In genomic region chr12:124927325-124928094, GRCh38 we compare ENCODE assay signal across 8 cellular contexts. TPM values are rescaled to one million over a fixed set of nuclear protein-coding genes. Genes with fewer than 3 reads are reported as not detected.
DNase-seq lines count a peak whose midpoint lies in the region; ATAC-seq and TF ChIP-seq lines count a peak whose summit lies in the region.

No MANE protein-coding gene starts in this region.

- H3K9me3 Mint-ChIP-seq in T-cell = no peaks in the 10 kb centered on the region

- peak; percentile 75 for ATAC-seq in GM18505 (IDR thresholded peaks at IDR 0.05; ENCODE audit: unreplicated experiment)
- peak; percentile 74 for ATAC-seq in HG03039 (IDR thresholded peaks at IDR 0.05; ENCODE audit: unreplicated experiment)
- ATAC-seq in T-cell (replicated peaks in 1 of 4) = peak; percentile 83 to 89 (median 84)

- CTCF ChIA-PET in T-cell (lab: Charles Lee) = interaction anchor here (0.9 to 3.2 kb wide), 7 partner anchors 10 to 22 kb away, joined by 3 to 54 read pairs (median 13); partner anchors contain the start of gene UBC (in 1 of the 2)

- TF ChIP-seq POLR2A in GM18505 (IDR thresholded peaks at IDR 0.05; ENCODE audit: borderline replicate concordance, extremely low read depth, insufficient read depth, insufficient read length) = no peak

- H3K4me1 Mint-ChIP-seq in T-cell = peaks cover 29 to 34% (median 30%) of the 10 kb centered on the region in 3 donors

- in situ Hi-C loops in T47D (cut with HindIII; ENCODE audit: low pct_unique_long_range_greater_than_20kb, low sequenced_read_pairs) = no loop called here

- DNase-seq in T-cell (peak; percentile 76 to 93 (median 90)), T47D (ENCODE audit: low read depth in 1 of 2, low spot score in 1 of 2) (peak; percentile 68 to 95), islet precursor cell (peak; percentile 99), HPDE6-E6E7 (ENCODE audit: extremely low spot score) (no peak), NOMO-1 treated with DMSO at 0.1 percent for 48 hours (lab: John Stamatoyannopoulos, UW; ENCODE audit: unreplicated experiment) (no peak)
- DNase-seq in stimulated activated CD4-positive, alpha-beta T cell treated with anti-CD3 and anti-CD28 coated beads, Interleukin-15, amount 100 ng/mL, for 48 hours (ENCODE audit: low read depth in 2 of 2) = peak; percentile 89 to 90

- POLR2A ChIA-PET in T-cell (lab: Charles Lee) = interaction anchor here (0.6 to 1.9 kb wide), 5 partner anchors 10 to 17 kb away, joined by 3 to 8 read pairs (median 4); partner anchors contain the start of gene UBC (in 1 of the 2)

- H3K27ac Mint-ChIP-seq in T-cell = peak overlapping the region; percentile 97 to 99

- peak overlapping the region; percentile 84 to 89 (median 86) for H3K4me3 Mint-ChIP-seq in T-cell

- no peaks in the 10 kb centered on the region for H3K36me3 Mint-ChIP-seq in T-cell

- peaks cover 3 to 8% of the 10 kb centered on the region in 2 donors for H3K27me3 Mint-ChIP-seq in T-cell

RNA-seq across cellular contexts. Expression of gene UBC, which starts 13.1 kb away (rescaled TPM):
- 1,000 to 10,000 TPM in 2 of 5 donors, 100 to 1,000 TPM in 3; 786 to 1,410 (median 885) TPM for total RNA-seq in T-cell

Comparison
In these comparisons a context has a peak if more than half of its experiments do, and no peak if none do; other contexts are left out.
1. DNase-seq: peak in T-cell (34 of 34), T47D (2 of 2), islet precursor cell (single experiment) and stimulated activated CD4-positive, alpha-beta T cell treated with anti-CD3 and anti-CD28 coated beads, Interleukin-15, amount 100 ng/mL, for 48 hours (2 of 2); none in HPDE6-E6E7 (single experiment) and NOMO-1 treated with DMSO at 0.1 percent for 48 hours (single experiment).
2. Peak in every context shown above with its lines, with median percentiles within 50 percentile points of each other: ATAC-seq.